ENCODE assay signal across 11 cellular contexts in genomic region chr15:25436707-25437106, GRCh38. TPM values are rescaled to one million over a fixed set of nuclear protein-coding genes. Genes with fewer than 3 reads are reported as not detected.
A peak's percentile ranks its signal among the peaks of the same experiment; 100 is the strongest.
DNase-seq lines count a peak whose midpoint lies in the region; ATAC-seq, FAIRE-seq and TF ChIP-seq lines count a peak whose summit lies in the region.
"Had no signal": no experiment of that assay in that cellular context is flagged by ENCODE, and none has a peak within 500 bp of the region (broad histone marks: within the 10 kb centered on the region; RNA-seq: fewer than 3 reads in every experiment).

No MANE protein-coding gene starts in this region.

- peaks cover 20% of the 10 kb centered on the region for H3K36me3 Mint-ChIP-seq in stimulated activated naive CD8-positive, alpha-beta T cell treated with anti-CD3 and anti-CD28 coated beads, Interleukin-15, Interleukin-2, amounts not matched to agents 100 ng/mL and 50 ng/mL, for 24 hours (ENCODE audit: low read depth)
- no peaks in the 10 kb centered on the region for H3K36me3 Mint-ChIP-seq in astrocyte (ENCODE audit: low read depth, unreplicated experiment)

- H3K36me3 ChIP-seq in astrocyte (ENCODE audit: insufficient read depth, low read length) (no peaks in the 10 kb centered on the region), lower lobe of right lung (no peaks in the 10 kb centered on the region)
- H3K36me3 ChIP-seq: upper lobe of left lung had no signal

- H3K9me3 ChIP-seq in astrocyte (ENCODE audit: insufficient read depth, low read depth, low read length) (no peaks in the 10 kb centered on the region), lower lobe of right lung (no peaks in the 10 kb centered on the region)
- H3K9me3 ChIP-seq: upper lobe of left lung had no signal

- no peak for ATAC-seq in stimulated activated naive CD8-positive, alpha-beta T cell treated with anti-CD3 and anti-CD28 coated beads, Interleukin-15, Interleukin-2, amounts not matched to agents 100 U/mL and 50 U/mL, for 24 hours
- ATAC-seq in lower lobe of right lung (no peak), GM18517 (IDR thresholded peaks at IDR 0.05; ENCODE audit: unreplicated experiment) (no peak), HG02970 (IDR thresholded peaks at IDR 0.05; ENCODE audit: low FRiP score, unreplicated experiment) (no peak), HG03045 (IDR thresholded peaks at IDR 0.05; ENCODE audit: unreplicated experiment) (no peak)
- ATAC-seq: sciatic nerve had no signal

- no peak overlapping the region for H3K27ac Mint-ChIP-seq in stimulated activated naive CD8-positive, alpha-beta T cell treated with anti-CD3 and anti-CD28 coated beads, Interleukin-15, Interleukin-2, amounts not matched to agents 100 ng/mL and 50 ng/mL, for 24 hours
- H3K27ac Mint-ChIP-seq in astrocyte (ENCODE audit: unreplicated experiment) = no peak overlapping the region

- intact Hi-C loops in lower lobe of right lung (cut with DNase I) = no loop called here

- H3K9ac ChIP-seq in astrocyte (ENCODE audit: low read length) = peak overlapping the region; percentile 34

- DNase-seq in stimulated activated naive CD8-positive, alpha-beta T cell treated with anti-CD3 and anti-CD28 coated beads, Interleukin-15, Interleukin-2, amounts not matched to agents 100 U/mL and 50 U/mL, for 24 hours = no peak
- DNase-seq in astrocyte (ENCODE audit: low read depth) (no peak), lower lobe of right lung (no peak), H4 (ENCODE audit: low spot score) (no peak)
- DNase-seq: NCI-H510A, upper lobe of left lung had no signal

- TF ChIP-seq CTCF in astrocyte (IDR thresholded peaks at IDR 0.05; ENCODE audit: insufficient read depth, low read depth, low read length) (no peak), lower lobe of right lung (IDR thresholded peaks at IDR 0.05) (no peak)

- H3K27ac ChIP-seq in astrocyte (ENCODE audit: low read depth, low read length) = no peak overlapping the region
- H3K27ac ChIP-seq in lower lobe of right lung = no peak overlapping the region

- H3K4me1 ChIP-seq in astrocyte (ENCODE audit: insufficient read depth, low read length) (peaks cover 7% of the 10 kb centered on the region), lower lobe of right lung (peaks cover 31% of the 10 kb centered on the region)

- FAIRE-seq in astrocyte (lab: Jason Lieb, UNC) = no peak

- peaks cover 77% of the 10 kb centered on the region for H3K79me2 ChIP-seq in astrocyte (ENCODE audit: insufficient read depth, low read length)

- H3K4me2 ChIP-seq in astrocyte (ENCODE audit: low read length) = peak overlapping the region; percentile 99

- H3K27me3 Mint-ChIP-seq in stimulated activated naive CD8-positive, alpha-beta T cell treated with anti-CD3 and anti-CD28 coated beads, Interleukin-15, Interleukin-2, amounts not matched to agents 100 ng/mL and 50 ng/mL, for 24 hours = no peaks in the 10 kb centered on the region
- H3K27me3 Mint-ChIP-seq in astrocyte (ENCODE audit: low read depth, unreplicated experiment) = no peaks in the 10 kb centered on the region

- H3K9me3 Mint-ChIP-seq in stimulated activated naive CD8-positive, alpha-beta T cell treated with anti-CD3 and anti-CD28 coated beads, Interleukin-15, Interleukin-2, amounts not matched to agents 100 ng/mL and 50 ng/mL, for 24 hours = no peaks in the 10 kb centered on the region
- H3K9me3 Mint-ChIP-seq in astrocyte (ENCODE audit: unreplicated experiment) = no peaks in the 10 kb centered on the region

- H3K27me3 ChIP-seq in astrocyte (ENCODE audit: insufficient read depth, low read length) = no peaks in the 10 kb centered on the region
- H3K27me3 ChIP-seq in lower lobe of right lung (ENCODE audit: low read depth) = no peaks in the 10 kb centered on the region
- H3K27me3 ChIP-seq: upper lobe of left lung had no signal

- H3K4me3 Mint-ChIP-seq in stimulated activated naive CD8-positive, alpha-beta T cell treated with anti-CD3 and anti-CD28 coated beads, Interleukin-15, Interleukin-2, amounts not matched to agents 100 ng/mL and 50 ng/mL, for 24 hours = peak overlapping the region; percentile 92
- peak overlapping the region; percentile 99 for H3K4me3 Mint-ChIP-seq in astrocyte (ENCODE audit: unreplicated experiment)

- H4K20me1 ChIP-seq in astrocyte (ENCODE audit: insufficient read depth, low read length) = peaks cover 65% of the 10 kb centered on the region

- H3K4me1 Mint-ChIP-seq in stimulated activated naive CD8-positive, alpha-beta T cell treated with anti-CD3 and anti-CD28 coated beads, Interleukin-15, Interleukin-2, amounts not matched to agents 100 ng/mL and 50 ng/mL, for 24 hours (ENCODE audit: low read depth) = peaks cover 50% of the 10 kb centered on the region
- peaks cover 12% of the 10 kb centered on the region for H3K4me1 Mint-ChIP-seq in astrocyte (ENCODE audit: low read depth, unreplicated experiment)

- H3K4me3 ChIP-seq in astrocyte (ENCODE audit: insufficient read depth, low read depth, low read length) (peak overlapping the region; percentile 16), lower lobe of right lung (peak overlapping the region; percentile 94)

- H2AFZ ChIP-seq in astrocyte (ENCODE audit: low read depth, low read length) = no peak overlapping the region

RNA-seq across cellular contexts. Expression of gene UBE3A, which starts 2.1 kb away (rescaled TPM):
- total RNA-seq in astrocyte = 102 and 109 TPM in 2 replicates
- 86.1 TPM for total RNA-seq in lower lobe of right lung
- total RNA-seq in H4 (2014; rRNA removed; shearing (Covaris generic)) = 29.4 and 39.8 TPM in 2 replicates
